Comparison of ENCODE assay signal across 26 cellular contexts in the genomic region with DNA sequence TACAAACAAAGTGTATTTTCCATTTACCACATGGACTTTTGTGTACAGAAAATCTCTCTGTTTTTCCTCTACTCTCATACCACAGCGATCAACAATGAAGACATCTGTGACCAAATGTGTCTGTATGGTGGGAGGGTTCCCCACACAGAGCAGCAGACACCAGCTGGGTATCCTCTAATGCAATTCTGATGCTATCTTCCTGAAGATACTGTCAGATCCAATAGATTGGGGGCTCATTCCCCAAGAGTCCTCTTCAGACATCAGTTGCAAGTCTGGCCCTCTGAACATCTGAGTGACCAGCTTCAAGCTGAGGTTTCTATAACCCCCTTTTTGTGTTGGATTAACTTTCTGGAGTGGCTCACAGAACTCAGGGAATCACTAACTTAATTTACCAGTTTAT.
"Had no signal": no experiment of that assay in that cellular context is flagged by ENCODE, and none has a peak within 500 bp of the region (broad histone marks: within the 10 kb centered on the region; RNA-seq: fewer than 3 reads in every experiment).

No MANE protein-coding gene starts in this region.

- H3K27me3 ChIP-seq: colonic mucosa, dorsolateral prefrontal cortex, esophagus muscularis mucosa, esophagus squamous epithelium, foreskin keratinocyte, gastrocnemius medialis, gastroesophageal sphincter, heart left ventricle, heart right ventricle, hepatocyte had no signal

- H3K4me1 ChIP-seq: colonic mucosa, esophagus muscularis mucosa, esophagus squamous epithelium, foreskin keratinocyte, gastrocnemius medialis, gastroesophageal sphincter, heart left ventricle, heart right ventricle had no signal

- H3K27me3 Mint-ChIP-seq: dendritic cell treated with granulocyte-macrophage colony-stimulating factor and Interleukin-4, amounts not matched to agents 40 ng/mL and 50 ng/mL, for 4 days; effector memory CD8-positive, alpha-beta T cell had no signal

- H3K4me1 Mint-ChIP-seq: endodermal cell had no signal

- H3K27ac ChIP-seq: colonic mucosa, coronary artery, dorsolateral prefrontal cortex, epithelial cell of prostate, esophagus muscularis mucosa, esophagus squamous epithelium, foreskin keratinocyte, gastrocnemius medialis, gastroesophageal sphincter, heart left ventricle, heart right ventricle, hepatocyte had no signal

- H3K4me3 Mint-ChIP-seq: dendritic cell treated with granulocyte-macrophage colony-stimulating factor and Interleukin-4, amounts not matched to agents 40 ng/mL and 50 ng/mL, for 4 days; effector memory CD8-positive, alpha-beta T cell; endodermal cell had no signal

- H3K4me2 ChIP-seq: hepatocyte had no signal

- H2AFZ ChIP-seq: hepatocyte had no signal

- H3K27ac Mint-ChIP-seq: dendritic cell treated with granulocyte-macrophage colony-stimulating factor and Interleukin-4, amounts not matched to agents 40 ng/mL and 50 ng/mL, for 4 days; effector memory CD8-positive, alpha-beta T cell; endodermal cell had no signal

- ATAC-seq: effector memory CD8-positive, alpha-beta T cell; esophagus mucosa; foreskin keratinocyte; gastrocnemius medialis; gastroesophageal sphincter; heart left ventricle; heart right ventricle had no signal

- H3K9me3 ChIP-seq: colonic mucosa, esophagus muscularis mucosa, esophagus squamous epithelium, gastrocnemius medialis, gastroesophageal sphincter, heart left ventricle, heart right ventricle had no signal

- H3K4me3 ChIP-seq: colonic mucosa, coronary artery, dorsolateral prefrontal cortex, esophagus muscularis mucosa, esophagus squamous epithelium, gastrocnemius medialis, gastroesophageal sphincter, heart left ventricle, heart right ventricle, hepatocyte had no signal

- H3K79me2 ChIP-seq: hepatocyte had no signal

- H3K36me3 ChIP-seq: colonic mucosa, esophagus muscularis mucosa, esophagus squamous epithelium, gastrocnemius medialis, gastroesophageal sphincter, heart left ventricle, heart right ventricle had no signal

- DNase-seq: colonic mucosa; cortex of kidney; dermis blood vessel endothelial cell; dorsolateral prefrontal cortex; effector CD4-positive, alpha-beta T cell; effector CD8-positive, alpha-beta T cell; effector memory CD4-positive, alpha-beta T cell; effector memory CD8-positive, alpha-beta T cell; endodermal cell; erythroblast; esophagus squamous epithelium; foreskin fibroblast; foreskin keratinocyte; foreskin melanocyte; gastrocnemius medialis; glutamatergic neuron; head of caudate nucleus; heart left ventricle; heart right ventricle had no signal
